In the genomic region with DNA sequence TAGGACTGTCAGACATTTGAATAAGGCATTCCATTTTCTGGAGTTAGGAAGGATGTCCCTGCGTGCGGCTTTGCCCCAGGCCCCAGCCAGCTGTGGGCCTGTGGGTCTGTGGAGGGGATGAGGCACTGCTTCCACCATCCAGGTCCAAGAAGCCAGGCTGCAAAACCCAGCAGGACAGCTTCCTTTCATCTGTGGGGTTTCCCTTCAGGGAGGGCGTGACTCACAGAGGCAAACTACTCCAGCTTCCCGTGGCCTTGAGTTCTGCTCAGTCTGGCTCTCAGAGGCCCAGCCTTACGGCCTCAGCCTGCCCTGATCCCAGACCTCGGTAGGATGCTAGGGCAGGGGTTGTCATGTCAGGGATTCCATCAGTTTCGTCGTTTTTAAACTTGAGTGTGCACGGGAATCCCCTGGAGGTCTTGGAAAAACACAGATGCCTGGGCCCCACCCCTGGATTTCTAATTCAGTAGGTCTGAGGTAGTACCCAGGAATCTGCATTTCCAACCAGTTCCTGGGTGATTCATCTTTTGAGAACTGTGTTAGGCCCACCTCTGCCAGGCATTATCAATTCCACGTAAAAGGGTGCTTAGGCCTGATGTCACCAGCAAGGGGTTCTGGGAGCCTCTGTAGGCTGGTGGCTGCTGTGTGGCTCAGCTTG, we compare ENCODE assay signal across 12 cellular contexts. TPM values are rescaled to one million over a fixed set of nuclear protein-coding genes. Genes with fewer than 3 reads are reported as not detected.
DNase-seq lines count a peak whose midpoint lies in the region; ATAC-seq and TF ChIP-seq lines count a peak whose summit lies in the region.
"Had no signal": no experiment of that assay in that cellular context is flagged by ENCODE, and none has a peak within 500 bp of the region (broad histone marks: within the 10 kb centered on the region; RNA-seq: fewer than 3 reads in every experiment).

No MANE protein-coding gene starts in this region.

- H3K9ac ChIP-seq in HCT116 (ENCODE audit: low read length): no peak overlapping the region
- no peak overlapping the region for H3K9ac ChIP-seq in MM.1S (ENCODE audit: low read length)

- H3F3A ChIP-seq in MM.1S (ENCODE audit: insufficient read depth, low read length): no peaks in the 10 kb centered on the region

- H3K27ac Mint-ChIP-seq in Caco-2 (ENCODE audit: unreplicated experiment): peak overlapping the region; percentile 51
- no peak overlapping the region for H3K27ac Mint-ChIP-seq in activated naive CD4-positive, alpha-beta T cell treated with anti-CD3 and anti-CD28 coated beads, Interleukin-2, amount 10 ng/mL, durations not matched to agents 7 days and 5 days
- H3K27ac Mint-ChIP-seq: activated naive CD8-positive, alpha-beta T cell had no signal

- TF ChIP-seq POLR2A in HCT116 (IDR thresholded peaks at IDR 0.05; ENCODE audit: borderline replicate concordance, extremely low read depth, insufficient read depth, insufficient read length): no peak

- H3K9me2 ChIP-seq in HCT116 (ENCODE audit: insufficient read depth) (no peaks in the 10 kb centered on the region), MM.1S (replicated peaks; ENCODE audit: insufficient read depth, low read length) (no peaks in the 10 kb centered on the region)

- no peaks in the 10 kb centered on the region for H3K9me3 Mint-ChIP-seq in Caco-2 (ENCODE audit: unreplicated experiment)
- no peaks in the 10 kb centered on the region for H3K9me3 Mint-ChIP-seq in activated naive CD4-positive, alpha-beta T cell treated with anti-CD3 and anti-CD28 coated beads, Interleukin-2, amount 10 ng/mL, durations not matched to agents 7 days and 5 days

- no peaks in the 10 kb centered on the region for H3K27me3 Mint-ChIP-seq in Caco-2 (ENCODE audit: insufficient read depth, unreplicated experiment)
- peaks cover 16% of the 10 kb centered on the region for H3K27me3 Mint-ChIP-seq in activated naive CD4-positive, alpha-beta T cell treated with anti-CD3 and anti-CD28 coated beads, Interleukin-2, amount 10 ng/mL, durations not matched to agents 7 days and 5 days
- H3K27me3 Mint-ChIP-seq: activated naive CD8-positive, alpha-beta T cell had no signal

- intact Hi-C loops in Caco-2 (cut with micrococcal nuclease; ENCODE audit: unreplicated experiment): no loop called here
- intact Hi-C loops in HCT116 (cut with micrococcal nuclease): no loop called here

- no peaks in the 10 kb centered on the region for H3K36me3 Mint-ChIP-seq in Caco-2 (ENCODE audit: insufficient read depth, unreplicated experiment)
- no peaks in the 10 kb centered on the region for H3K36me3 Mint-ChIP-seq in activated naive CD4-positive, alpha-beta T cell treated with anti-CD3 and anti-CD28 coated beads, Interleukin-2, amount 10 ng/mL, durations not matched to agents 7 days and 5 days
- H3K36me3 Mint-ChIP-seq: activated naive CD8-positive, alpha-beta T cell had no signal

- no peaks in the 10 kb centered on the region for H3K9me3 ChIP-seq in Caco-2
- no peaks in the 10 kb centered on the region for H3K9me3 ChIP-seq in HCT116 (ENCODE audit: control insufficient read depth in 1 of 2, insufficient read depth in 1 of 2, low read depth in 1 of 2, low read length in 2 of 2)
- H3K9me3 ChIP-seq in MM.1S (replicated peaks; ENCODE audit: insufficient read depth, low read length): no peaks in the 10 kb centered on the region

- no peak overlapping the region for H2AFZ ChIP-seq in HCT116 (ENCODE audit: low read depth, low read length, poor library complexity, severe bottlenecking)
- no peak overlapping the region for H2AFZ ChIP-seq in MM.1S (ENCODE audit: low read length)

- TF ChIP-seq RAD21 in HCT116 (IDR thresholded peaks at IDR 0.05; ENCODE audit: low read depth): no peak

- no TSS peak for BruUV-seq in Caco-2 (replicated peaks; lab: Mats Ljungman, UMichigan)
- no TSS peak for BruUV-seq in HCT116 (replicated peaks; lab: Mats Ljungman, UMichigan)

- RAD21 ChIA-PET in HCT116 (lab: Charles Lee; ENCODE audit: low non-redundant PET in 1 of 2, low total read pairs in 2 of 2, uncharacterized antibody in 2 of 2, unreplicated experiment in 2 of 2): no interaction called here

- POLR2A ChIA-PET in Caco-2 (lab: Charles Lee): no interaction called here
- POLR2A ChIA-PET in HCT116 (lab: Charles Lee): no interaction called here

- H3K4me3 Mint-ChIP-seq in Caco-2 (ENCODE audit: unreplicated experiment): no peak overlapping the region
- H3K4me3 Mint-ChIP-seq in activated naive CD4-positive, alpha-beta T cell treated with anti-CD3 and anti-CD28 coated beads, Interleukin-2, amount 10 ng/mL, durations not matched to agents 7 days and 5 days: no peak overlapping the region
- H3K4me3 Mint-ChIP-seq: activated naive CD8-positive, alpha-beta T cell had no signal

- H3K79me2 ChIP-seq in HCT116 (ENCODE audit: insufficient read depth, low read length) (no peaks in the 10 kb centered on the region), MM.1S (ENCODE audit: low read length) (no peaks in the 10 kb centered on the region)

- DNase-seq in Caco-2 (no peak), HCT116 (ENCODE audit: low read depth, low spot score) (no peak), kidney tubule cell (ENCODE audit: low spot score) (peak; percentile 26), NCI-H345 treated with DMSO at 0.1 percent for 48 hours (lab: John Stamatoyannopoulos, UW; ENCODE audit: unreplicated experiment) (no peak), RKO (ENCODE audit: low spot score) (no peak), MM.1S (no peak)
- DNase-seq in activated naive CD4-positive, alpha-beta T cell treated with anti-CD3 and anti-CD28 coated beads, Interleukin-2, amount 10 ng/mL, durations not matched to agents 7 days and 5 days: peak; percentile 34
- DNase-seq: effector CD8-positive, alpha-beta T cell; RPMI8226 had no signal

- H3K27ac ChIP-seq in HCT116 (ENCODE audit: low read depth, low read length): no peak overlapping the region
- H3K27ac ChIP-seq in MM.1S (ENCODE audit: low read length): no peak overlapping the region

- no peaks in the 10 kb centered on the region for H3K36me3 ChIP-seq in Caco-2 (ENCODE audit: control insufficient read depth, insufficient read depth, low read length)
- H3K36me3 ChIP-seq in HCT116 (ENCODE audit: control insufficient read depth in 1 of 2, insufficient read depth in 2 of 2, low read length in 2 of 2): no peaks in the 10 kb centered on the region
- H3K36me3 ChIP-seq in MM.1S (replicated peaks; ENCODE audit: insufficient read depth, low read length): no peaks in the 10 kb centered on the region

- CTCF ChIA-PET in Caco-2 (lab: Charles Lee) (no interaction called here), HCT116 (lab: Charles Lee) (no interaction called here)
- CTCF ChIA-PET in activated naive CD4-positive, alpha-beta T cell treated with anti-CD3 and anti-CD28 coated beads, Interleukin-2, amount 10 ng/mL, durations not matched to agents 7 days and 5 days (lab: Charles Lee): interaction anchor here (0.6 to 1.9 kb wide), 2 partner anchors 12 to 38 kb away, joined by 3 to 7 read pairs; no protein-coding TSS in a partner anchor

- H3K27me3 ChIP-seq in Caco-2 (replicated peaks; ENCODE audit: control insufficient read depth, insufficient read depth, low read length) (no peaks in the 10 kb centered on the region), HCT116 (ENCODE audit: insufficient read depth, low read length) (no peaks in the 10 kb centered on the region), MM.1S (replicated peaks; ENCODE audit: insufficient read depth, low read length) (no peaks in the 10 kb centered on the region)

- TF ChIP-seq CTCF in Caco-2 (IDR thresholded peaks at IDR 0.05; ENCODE audit: insufficient read depth in 1 of 2, low read depth in 1 of 2, low read length in 1 of 2, severe bottlenecking in 1 of 2, unreplicated experiment in 1 of 2) (no peak), HCT116 (IDR thresholded peaks at IDR 0.05 in 2 of 3, conservative IDR thresholded peaks at IDR 0.05 in 1 of 3; ENCODE audit: borderline replicate concordance in 1 of 3, insufficient read depth in 1 of 3, low read depth in 2 of 3, low read length in 2 of 3) (no peak), MM.1S (IDR thresholded peaks at IDR 0.05; ENCODE audit: low read length) (no peak)

- peaks cover 12% of the 10 kb centered on the region for H3K4me1 Mint-ChIP-seq in Caco-2 (ENCODE audit: low read depth, unreplicated experiment)
- H3K4me1 Mint-ChIP-seq in activated naive CD4-positive, alpha-beta T cell treated with anti-CD3 and anti-CD28 coated beads, Interleukin-2, amount 10 ng/mL, durations not matched to agents 7 days and 5 days: peaks cover 42% of the 10 kb centered on the region

- peaks cover 11% of the 10 kb centered on the region; the same call in 1 of the 2 replicates for H3K4me1 ChIP-seq in Caco-2
- no peaks in the 10 kb centered on the region; a peak in 1 of 4 replicates for H3K4me1 ChIP-seq in HCT116 (ENCODE audit: control insufficient read depth in 1 of 2, insufficient read depth in 2 of 2, low read length in 2 of 2)
- H3K4me1 ChIP-seq in MM.1S (ENCODE audit: low read length): 0 out of 2 replicates have a peak, but pooled peaks cover 17% of the 10 kb centered on the region

- H4K20me1 ChIP-seq in HCT116 (ENCODE audit: insufficient read depth) (no peaks in the 10 kb centered on the region), MM.1S (ENCODE audit: insufficient read depth, low read length) (no peaks in the 10 kb centered on the region)

- no peak overlapping the region for H3K4me2 ChIP-seq in HCT116 (ENCODE audit: low read length)
- H3K4me2 ChIP-seq in MM.1S (ENCODE audit: low read depth, low read length): no peak overlapping the region

- ATAC-seq in HCT116 (no peak), HG03175 (IDR thresholded peaks at IDR 0.05; ENCODE audit: unreplicated experiment) (no peak)

- no peak overlapping the region for H3K4me3 ChIP-seq in Caco-2 (ENCODE audit: low read depth, low read length)
- H3K4me3 ChIP-seq in HCT116 (replicated peaks in 1 of 2; ENCODE audit: low read depth in 1 of 2, low read length in 2 of 2): no peak overlapping the region
- H3K4me3 ChIP-seq in MM.1S (ENCODE audit: low read length): no peak overlapping the region

TF ChIP-seq in HCT116, 20 proteins besides CTCF, POLR2A, EP300 and RAD21:
- peak; percentile 77 for TF ChIP-seq TCF7L2 (IDR thresholded peaks at IDR 0.05; ENCODE audit: borderline replicate concordance, extremely low read depth, insufficient read depth, insufficient read length)
- TF ChIP-seq ZNF274 (IDR thresholded peaks at IDR 0.05; ENCODE audit: low read depth, low read length): no peak
TF ChIP-seq in HCT116: peak in this region for 1.

RNA-seq across cellular contexts. Expression of gene TENT5C, which starts 32.3 kb away (rescaled TPM):
- total RNA-seq in Caco-2 (2022) (19.8 and 24.4 TPM in 2 replicates), HCT116 (2021; ENCODE audit: unreplicated experiment) (1.4 TPM)
- 0.62 and 0.94 TPM in 2 replicates for polyA plus RNA-seq in HCT116 (2012)
- total RNA-seq: LHCN-M2 had no signal

Comparison
In these comparisons a context has a peak if more than half of its experiments do, and no peak if none do; other contexts are left out.
1. DNase-seq: peak in activated naive CD4-positive, alpha-beta T cell treated with anti-CD3 and anti-CD28 coated beads, Interleukin-2, amount 10 ng/mL, durations not matched to agents 7 days and 5 days (single experiment) and kidney tubule cell (single experiment); none in Caco-2 (0 of 2), HCT116 (single experiment), NCI-H345 treated with DMSO at 0.1 percent for 48 hours (single experiment), RKO (single experiment) and MM.1S (single experiment).